ENCODE assay signal across 20 cellular contexts in genomic region chr20:50632701-50633100, GRCh38. TPM values are rescaled to one million over a fixed set of nuclear protein-coding genes. Genes with fewer than 3 reads are reported as not detected.
DNase-seq lines count a peak whose midpoint lies in the region; ATAC-seq, FAIRE-seq and TF ChIP-seq lines count a peak whose summit lies in the region.
"Had no signal": no experiment of that assay in that cellular context is flagged by ENCODE, and none has a peak within 500 bp of the region (broad histone marks: within the 10 kb centered on the region; RNA-seq: fewer than 3 reads in every experiment).

No MANE protein-coding gene starts in this region.

- no peak overlapping the region for H3K4me3 ChIP-seq in BLaER1
- no peak overlapping the region for H3K4me3 ChIP-seq in RWPE2 (ENCODE audit: severe bottlenecking)
- H3K4me3 ChIP-seq in osteoblast (ENCODE audit: insufficient read depth, low read length), result no peak overlapping the region
- no peak overlapping the region for H3K4me3 ChIP-seq in tibial nerve
- H3K4me3 ChIP-seq in HepG2 (replicated peaks in 1 of 3; ENCODE audit: insufficient read depth in 1 of 3, low read depth in 2 of 3, low read length in 3 of 3), result no peak overlapping the region
- H3K4me3 ChIP-seq: A549 had no signal

- TF ChIP-seq CTCF in RWPE2 (IDR thresholded peaks at IDR 0.05; ENCODE audit: poor library complexity, severe bottlenecking) (no peak), osteoblast (IDR thresholded peaks at IDR 0.05; ENCODE audit: extremely low read depth, low read depth, low read length) (no peak), tibial nerve (IDR thresholded peaks at IDR 0.05) (no peak), HepG2 (CRISPR knock-in tag; IDR thresholded peaks at IDR 0.05) (no peak)

- WGBS in tibial nerve, 2 donors, result 63 to 96% methylated on average over 2 to 5 of the region's 5 CpGs
- WGBS in HepG2 (ENCODE audit: low lambda C conversion rate), result 30% methylated on average over 5 of the region's 5 CpGs

- H3K9me3 ChIP-seq in BLaER1, result no peaks in the 10 kb centered on the region
- no peaks in the 10 kb centered on the region for H3K9me3 ChIP-seq in RWPE2 (ENCODE audit: severe bottlenecking)
- no peaks in the 10 kb centered on the region for H3K9me3 ChIP-seq in osteoblast (ENCODE audit: low read depth, low read length)
- no peaks in the 10 kb centered on the region for H3K9me3 ChIP-seq in tibial nerve
- no peaks in the 10 kb centered on the region for H3K9me3 ChIP-seq in HepG2 (ENCODE audit: low read length)
- H3K9me3 ChIP-seq: A549 had no signal

- FAIRE-seq in HepG2 (lab: Jason Lieb, UNC), result no peak
- FAIRE-seq: A549, D721Med, G401.6, GM12891 had no signal

- TF ChIP-seq EP300 in tibial nerve (IDR thresholded peaks at IDR 0.05) (no peak), HepG2 (IDR thresholded peaks at IDR 0.05; ENCODE audit: low read depth in 2 of 2, low read length in 2 of 2) (no peak), HepG2 (CRISPR knock-in tag; IDR thresholded peaks at IDR 0.05; ENCODE audit: borderline replicate concordance) (no peak)

- in situ Hi-C loops in HepG2 (cut with HindIII; ENCODE audit: extremely low pct_ligation_motif_present, low pct_unique_long_range_greater_than_20kb), result loop anchor here (25.0 kb wide), 1 partner anchor 105 kb away; the partner anchor contains the start of gene PARD6B

- peak overlapping the region; percentile 99 for H3K4me2 ChIP-seq in BLaER1
- no peak overlapping the region for H3K4me2 ChIP-seq in osteoblast (ENCODE audit: insufficient read depth, low read length)
- no peak overlapping the region for H3K4me2 ChIP-seq in HepG2 (ENCODE audit: low read depth, low read length)
- H3K4me2 ChIP-seq: A549 had no signal

- ATAC-seq in RWPE2 (ENCODE audit: low read depth) (no peak), HepG2 (no peak), GM18517 (IDR thresholded peaks at IDR 0.05; ENCODE audit: unreplicated experiment) (no peak)
- ATAC-seq: A549 had no signal

- H3K27ac ChIP-seq in BLaER1 (no peak overlapping the region), RWPE2 (ENCODE audit: poor library complexity, severe bottlenecking) (no peak overlapping the region), osteoblast (ENCODE audit: low read depth, low read length) (no peak overlapping the region), tibial nerve (no peak overlapping the region), HepG2 (ENCODE audit: extremely low read length, insufficient read depth, low read length) (no peak overlapping the region)

- no peak for TF ChIP-seq POLR2A in tibial nerve (IDR thresholded peaks at IDR 0.05)
- TF ChIP-seq POLR2A in HepG2 (IDR thresholded peaks at IDR 0.05; ENCODE audit: insufficient read depth in 1 of 2, low read depth in 2 of 2, low read length in 2 of 2), result no peak

- no peak overlapping the region for H2AFZ ChIP-seq in osteoblast (ENCODE audit: low read length)
- no peak overlapping the region for H2AFZ ChIP-seq in HepG2 (ENCODE audit: low read length)

- intact Hi-C loops in HepG2 (cut with micrococcal nuclease; ENCODE audit: unreplicated experiment), result no loop called here

- POLR2A ChIA-PET in HepG2 (lab: Yijun Ruan, JAX), result no interaction called here

- no peaks in the 10 kb centered on the region for H4K20me1 ChIP-seq in BLaER1
- no peaks in the 10 kb centered on the region for H4K20me1 ChIP-seq in osteoblast (ENCODE audit: insufficient read depth, low read length)
- no peaks in the 10 kb centered on the region for H4K20me1 ChIP-seq in HepG2 (ENCODE audit: insufficient read depth, low read length)

- H3K36me3 ChIP-seq in BLaER1 (no peaks in the 10 kb centered on the region; the same call in 1 of the 2 replicates), RWPE2 (ENCODE audit: low read depth) (no peaks in the 10 kb centered on the region), osteoblast (ENCODE audit: insufficient read depth, low read length) (no peaks in the 10 kb centered on the region), tibial nerve (no peaks in the 10 kb centered on the region), HepG2 (replicated peaks in 1 of 2; ENCODE audit: control insufficient read depth in 1 of 2, insufficient read depth in 2 of 2, low read length in 2 of 2) (no peaks in the 10 kb centered on the region)

- no peak for TF ChIP-seq RAD21 in HepG2 (CRISPR knock-in tag; IDR thresholded peaks at IDR 0.05)

- H3K79me2 ChIP-seq in osteoblast (ENCODE audit: insufficient read depth, low read length) (no peaks in the 10 kb centered on the region), HepG2 (ENCODE audit: insufficient read depth, low read length) (no peaks in the 10 kb centered on the region)

- peak; percentile 5 for DNase-seq in 8988T
- peak; percentile 75 for DNase-seq in RWPE2 (ENCODE audit: low spot score)
- DNase-seq in osteoblast (ENCODE audit: insufficient read length, low spot score, missing footprints), result peak; percentile 29
- DNase-seq in tibial nerve (ENCODE audit: low spot score in 2 of 2), result no peak
- DNase-seq in HepG2 (ENCODE audit: low spot score), result no peak
- DNase-seq: AML-193; CD4-positive, alpha-beta memory T cell; CD4-positive, CD25-positive, alpha-beta regulatory T cell; CD8-positive, alpha-beta memory T cell; COR-L47; DMS79 treated with DMSO at 0.1 percent for 48 hours; GF-D8 had no signal

- CTCF ChIA-PET in HepG2 (lab: Yijun Ruan, JAX; ENCODE audit: low intra/inter-chr PET ratio, low total read pairs), result no interaction called here

- BruUV-seq in HepG2 (replicated peaks; lab: Mats Ljungman, UMichigan), result no TSS peak

- H3K4me1 ChIP-seq in BLaER1 (peaks cover 86% of the 10 kb centered on the region), RWPE2 (ENCODE audit: insufficient read depth, poor library complexity, severe bottlenecking) (peaks cover 9% of the 10 kb centered on the region), osteoblast (ENCODE audit: insufficient read depth, low read length) (peaks cover 17% of the 10 kb centered on the region), tibial nerve (peaks cover 0 to 17% (median 7%) of the 10 kb centered on the region in 4 donors), HepG2 (ENCODE audit: insufficient read depth, low read length) (peaks cover 47% of the 10 kb centered on the region)

- H3K27me3 ChIP-seq in BLaER1 (no peaks in the 10 kb centered on the region), RWPE2 (ENCODE audit: insufficient read depth, poor library complexity, severe bottlenecking) (no peaks in the 10 kb centered on the region), osteoblast (ENCODE audit: insufficient read depth, low read length) (peaks cover 13% of the 10 kb centered on the region), tibial nerve (no peaks in the 10 kb centered on the region), HepG2 (ENCODE audit: control insufficient read depth in 1 of 2, insufficient read depth in 2 of 2, low read length in 2 of 2) (peaks cover 17 to 78% of the 10 kb centered on the region in 2 experiments)

- H3K9ac ChIP-seq in BLaER1 (peak overlapping the region; percentile 38; the same call in 1 of the 2 replicates), HepG2 (ENCODE audit: insufficient read depth, low read depth, low read length) (no peak overlapping the region)

TF ChIP-seq in HepG2, 621 proteins besides CTCF, POLR2A, EP300 and RAD21 (continues in another document):
- TF ChIP-seq ZFX (CRISPR knock-in tag; IDR thresholded peaks at IDR 0.05; ENCODE audit: low read depth), result no peak
- TF ChIP-seq CREB1 (IDR thresholded peaks at IDR 0.05), result no peak
- TF ChIP-seq CREB1 (CRISPR knock-in tag; IDR thresholded peaks at IDR 0.05), result no peak
- TF ChIP-seq ZNF660 (CRISPR knock-in tag; IDR thresholded peaks at IDR 0.05; ENCODE audit: borderline replicate concordance, low read depth), result no peak
- TF ChIP-seq AHR (CRISPR knock-in tag; IDR thresholded peaks at IDR 0.05), result no peak
- no peak for TF ChIP-seq RARA (CRISPR knock-in tag; IDR thresholded peaks at IDR 0.05)

RNA-seq across cellular contexts. Expression of gene RIPOR3, which starts 58.6 kb away (rescaled TPM):
- total RNA-seq in osteoblast (1.1 and 2.4 TPM in 2 replicates), tibial nerve (10 to 100 TPM; 24.5 to 73.0 (median 35.5) TPM), HepG2 (2016; rRNA removed; fragmentation: Illumina TruSeq; extraction: Trizol) (not detected in 2 replicates)
- not detected in 2 replicates for total RNA-seq in HepG2 (2016; cell fraction: cytosol; rRNA removed; fragmentation: Illumina TruSeq; extraction: Trizol; ENCODE audit: low read depth)
- total RNA-seq in HepG2 (2016; cell fraction: insoluble cytoplasmic fraction; rRNA removed; fragmentation: Illumina TruSeq; extraction: Trizol), result not detected in 2 replicates
- not detected in 2 replicates for total RNA-seq in HepG2 (2016; cell fraction: membrane; rRNA removed; fragmentation: Illumina TruSeq; extraction: Trizol)
- total RNA-seq in HepG2 (2016; cell fraction: nucleus; rRNA removed; fragmentation: Illumina TruSeq; extraction: Trizol), result not detected in 2 replicates
- 0.18 and 0.26 TPM in 2 replicates for polyA plus RNA-seq in HepG2 (2011; rRNA removed)
- polyA plus RNA-seq in HepG2 (2011; cell fraction: cytosol; rRNA removed), result 0.05 TPM in 2 replicates
- 1.9 and 2.1 TPM in 2 replicates for polyA plus RNA-seq in HepG2 (2011; cell fraction: nucleus; rRNA removed)
- 0.11 and 0.36 TPM in 2 replicates for polyA plus RNA-seq in HepG2 (2012)
- polyA plus RNA-seq in HepG2 (2016; cell fraction: cytosol; fragmentation: Illumina TruSeq; extraction: Trizol; ENCODE audit: low read depth), result not detected in 2 replicates
- polyA plus RNA-seq in HepG2 (2016; cell fraction: insoluble cytoplasmic fraction; fragmentation: Illumina TruSeq; extraction: Trizol; ENCODE audit: low read depth), result not detected in 2 replicates
- polyA plus RNA-seq in HepG2 (2016; cell fraction: membrane; fragmentation: Illumina TruSeq; extraction: Trizol; ENCODE audit: low read depth), result not detected in 2 replicates
- polyA plus RNA-seq in HepG2 (2016; cell fraction: nucleus; fragmentation: Illumina TruSeq; extraction: Trizol; ENCODE audit: insufficient read depth, low read depth), result 0.13 TPM in 1 of 2 replicates, not detected in the other
- 0.42 TPM in 1 of 2 replicates, not detected in the other for polyA minus RNA-seq in HepG2 (2011; rRNA and poly(A)+ RNA removed; ENCODE audit: low replicate concordance)
- polyA minus RNA-seq in HepG2 (2011; cell fraction: cytosol; rRNA and poly(A)+ RNA removed), result not detected in 2 replicates
- 0.37 and 0.52 TPM in 2 replicates for polyA minus RNA-seq in HepG2 (2011; cell fraction: nucleus; rRNA and poly(A)+ RNA removed)
- total RNA-seq: A172; CD4-positive, alpha-beta memory T cell; CD8-positive, alpha-beta memory T cell had no signal
- polyA plus RNA-seq: CD14-positive monocyte had no signal

Comparison
In these comparisons a context has a peak if more than half of its experiments do, and no peak if none do; other contexts are left out.
1. DNase-seq: peak in 8988T (single experiment), RWPE2 (single experiment) and osteoblast (single experiment); none in tibial nerve (0 of 2) and HepG2 (single experiment).